15 cellular contexts compared by ENCODE assay signal in the genomic region with DNA sequence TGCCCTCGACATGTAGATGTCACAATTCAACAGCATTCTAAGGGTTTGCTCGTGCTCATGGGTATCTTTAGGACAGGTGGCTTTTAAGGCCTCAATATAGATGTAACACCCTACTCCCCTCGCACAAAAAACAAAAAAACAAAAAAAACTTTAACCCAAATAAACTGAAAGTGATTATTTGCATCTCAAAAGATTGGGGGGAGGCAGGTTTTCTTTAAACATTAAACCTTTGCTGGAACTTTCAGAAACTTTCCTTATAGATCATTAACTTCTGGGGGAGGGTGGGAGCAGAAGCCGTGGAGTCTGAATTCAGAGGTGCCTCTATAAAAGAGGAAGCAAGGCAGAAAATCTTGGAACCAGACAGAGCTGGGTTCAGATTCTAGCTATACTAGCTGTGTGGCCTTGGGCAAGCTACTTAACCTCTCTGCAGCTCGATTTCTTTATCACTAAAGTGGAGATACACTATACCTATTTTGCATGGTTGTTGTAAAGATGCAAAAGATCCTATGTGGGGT. TPM values are rescaled to one million over a fixed set of nuclear protein-coding genes. Genes with fewer than 3 reads are reported as not detected.
DNase-seq lines count a peak whose midpoint lies in the region; ATAC-seq and TF ChIP-seq lines count a peak whose summit lies in the region.
"Had no signal": no experiment of that assay in that cellular context is flagged by ENCODE, and none has a peak within 500 bp of the region (broad histone marks: within the 10 kb centered on the region; RNA-seq: fewer than 3 reads in every experiment).

No MANE protein-coding gene starts in this region.

- H4K20me1 ChIP-seq in OCI-LY3 (ENCODE audit: insufficient read depth, low read length), result no peaks in the 10 kb centered on the region

- DNase-seq in gastrocnemius medialis (no peak), NCI-H146 (lab: John Stamatoyannopoulos, UW) (no peak)
- no peak for DNase-seq in activated naive CD4-positive, alpha-beta T cell treated with anti-CD3 and anti-CD28 coated beads, Interleukin-2, amount 50 U/mL, for 72 hours (ENCODE audit: low spot score in 2 of 2)
- DNase-seq in activated CD8-positive, alpha-beta memory T cell treated with anti-CD3 and anti-CD28 coated beads, Interleukin-2, amount 50 U/mL, for 48 hours, result no peak
- DNase-seq: GDM1, NCI-H187 treated with DMSO at 0.1 percent for 48 hours, NCI-H82 had no signal

- no peak for TF ChIP-seq POLR2A in gastrocnemius medialis (IDR thresholded peaks at IDR 0.05)

- H3K9ac ChIP-seq in OCI-LY3 (ENCODE audit: low read length), result peak overlapping the region; percentile 53
- H3K9ac ChIP-seq: BLaER1 treated with 17β-estradiol and CSF1 and Interleukin-3, amounts not matched to agents 10 nM and 100 nM had no signal

- intact Hi-C loops in gastrocnemius medialis (cut with DNase I; ENCODE audit: low total_unique reads), result no loop called here

- no peaks in the 10 kb centered on the region for H3K79me2 ChIP-seq in OCI-LY3 (ENCODE audit: low read length)

- peaks cover 68% of the 10 kb centered on the region for H3K4me1 ChIP-seq in OCI-LY3 (ENCODE audit: low read length)
- peaks cover 0 to 4% of the 10 kb centered on the region in 2 donors for H3K4me1 ChIP-seq in gastrocnemius medialis

- peaks cover 0 to 6% of the 10 kb centered on the region in 2 donors for H3K36me3 Mint-ChIP-seq in activated naive CD4-positive, alpha-beta T cell treated with anti-CD3 and anti-CD28 coated beads, Interleukin-2, amount 50 U/mL, for 72 hours
- H3K36me3 Mint-ChIP-seq: WTC11 had no signal

- in situ Hi-C loops in gastrocnemius medialis (cut with MboI; ENCODE audit: low sequenced_read_pairs in 4 of 4), result no loop called here

- no peak overlapping the region for H2AFZ ChIP-seq in OCI-LY3 (ENCODE audit: low read depth, low read length)

- H3K27ac Mint-ChIP-seq in activated naive CD4-positive, alpha-beta T cell treated with anti-CD3 and anti-CD28 coated beads, Interleukin-2, amount 50 U/mL, for 72 hours, result no peak overlapping the region
- H3K27ac Mint-ChIP-seq: WTC11 had no signal

- H3K27me3 ChIP-seq in OCI-LY3 (ENCODE audit: low read depth, low read length) (0 out of 2 replicates have a peak, but pooled peaks cover 3% of the 10 kb centered on the region), gastrocnemius medialis (peaks cover 0 to 10% (median 3%) of the 10 kb centered on the region in 3 donors)

- H3K4me3 ChIP-seq in OCI-LY3 (ENCODE audit: low read length) (peak overlapping the region; percentile 68), gastrocnemius medialis (no peak overlapping the region)
- H3K4me3 ChIP-seq: BLaER1 treated with 17β-estradiol and CSF1 and Interleukin-3, amounts not matched to agents 10 nM and 100 nM had no signal

- H3K36me3 ChIP-seq in OCI-LY3 (replicated peaks; ENCODE audit: low read depth, low read length) (no peaks in the 10 kb centered on the region), gastrocnemius medialis (no peaks in the 10 kb centered on the region)
- H3K36me3 ChIP-seq: BLaER1 treated with 17β-estradiol and CSF1 and Interleukin-3, amounts not matched to agents 10 nM and 100 nM had no signal

- H3K4me2 ChIP-seq in OCI-LY3 (ENCODE audit: low read length), result peak overlapping the region; percentile 79
- H3K4me2 ChIP-seq: BLaER1 treated with 17β-estradiol and CSF1 and Interleukin-3, amounts not matched to agents 10 nM and 100 nM had no signal

- H3K9me3 Mint-ChIP-seq in activated naive CD4-positive, alpha-beta T cell treated with anti-CD3 and anti-CD28 coated beads, Interleukin-2, amount 50 U/mL, for 72 hours, result peaks cover 0 to 2% of the 10 kb centered on the region in 2 donors
- H3K9me3 Mint-ChIP-seq: WTC11 had no signal

- H3K27ac ChIP-seq in OCI-LY3 (ENCODE audit: low read length) (peak overlapping the region; percentile 86), gastrocnemius medialis (no peak overlapping the region)
- H3K27ac ChIP-seq: BLaER1 treated with 17β-estradiol and CSF1 and Interleukin-3, amounts not matched to agents 10 nM and 100 nM had no signal

- peak; percentile 55 for ATAC-seq in GM18517 (IDR thresholded peaks at IDR 0.05; ENCODE audit: unreplicated experiment)
- peak; percentile 45 for ATAC-seq in GM19467 (IDR thresholded peaks at IDR 0.05; ENCODE audit: unreplicated experiment)
- ATAC-seq in HG02870 (IDR thresholded peaks at IDR 0.05; ENCODE audit: unreplicated experiment), result peak; percentile 27
- ATAC-seq in gastrocnemius medialis, result no peak
- ATAC-seq in activated naive CD4-positive, alpha-beta T cell treated with anti-CD3 and anti-CD28 coated beads, Interleukin-2, amount 50 U/mL, for 72 hours, result no peak
- ATAC-seq: stimulated activated naive CD8-positive, alpha-beta T cell treated with anti-CD3 and anti-CD28 coated beads, Interleukin-15, amount 100 ng/mL, for 72 hours; WTC11 had no signal

- H3K9me3 ChIP-seq in OCI-LY3 (ENCODE audit: insufficient read depth, low read length) (no peaks in the 10 kb centered on the region), gastrocnemius medialis (no peaks in the 10 kb centered on the region)

- TF ChIP-seq CTCF in OCI-LY3 (IDR thresholded peaks at IDR 0.05; ENCODE audit: low read depth, low read length) (no peak), gastrocnemius medialis (IDR thresholded peaks at IDR 0.05 in 4 of 5, conservative IDR thresholded peaks at IDR 0.05 in 1 of 5) (no peak)

RNA-seq across cellular contexts. Expression of a gene that starts 3.2 kb away (rescaled TPM):
- 1 to 10 TPM in 3 of 4 donors, under 1 TPM in 1; 0.51 to 3.3 (median 1.3) TPM for total RNA-seq in gastrocnemius medialis
- under 1 TPM; 0.05 to 0.31 TPM for total RNA-seq in activated naive CD4-positive, alpha-beta T cell treated with anti-CD3 and anti-CD28 coated beads, Interleukin-2, amount 50 U/mL, for 72 hours
- total RNA-seq: H4 had no signal

Comparison
In these comparisons a context has a peak if more than half of its experiments do, and no peak if none do; other contexts are left out.
1. ATAC-seq: peak in GM18517 (single experiment), GM19467 (single experiment) and HG02870 (single experiment); none in gastrocnemius medialis (0 of 2) and activated naive CD4-positive, alpha-beta T cell treated with anti-CD3 and anti-CD28 coated beads, Interleukin-2, amount 50 U/mL, for 72 hours (0 of 2).